Comparison of ENCODE assay signal across 9 cellular contexts in the genomic region with DNA sequence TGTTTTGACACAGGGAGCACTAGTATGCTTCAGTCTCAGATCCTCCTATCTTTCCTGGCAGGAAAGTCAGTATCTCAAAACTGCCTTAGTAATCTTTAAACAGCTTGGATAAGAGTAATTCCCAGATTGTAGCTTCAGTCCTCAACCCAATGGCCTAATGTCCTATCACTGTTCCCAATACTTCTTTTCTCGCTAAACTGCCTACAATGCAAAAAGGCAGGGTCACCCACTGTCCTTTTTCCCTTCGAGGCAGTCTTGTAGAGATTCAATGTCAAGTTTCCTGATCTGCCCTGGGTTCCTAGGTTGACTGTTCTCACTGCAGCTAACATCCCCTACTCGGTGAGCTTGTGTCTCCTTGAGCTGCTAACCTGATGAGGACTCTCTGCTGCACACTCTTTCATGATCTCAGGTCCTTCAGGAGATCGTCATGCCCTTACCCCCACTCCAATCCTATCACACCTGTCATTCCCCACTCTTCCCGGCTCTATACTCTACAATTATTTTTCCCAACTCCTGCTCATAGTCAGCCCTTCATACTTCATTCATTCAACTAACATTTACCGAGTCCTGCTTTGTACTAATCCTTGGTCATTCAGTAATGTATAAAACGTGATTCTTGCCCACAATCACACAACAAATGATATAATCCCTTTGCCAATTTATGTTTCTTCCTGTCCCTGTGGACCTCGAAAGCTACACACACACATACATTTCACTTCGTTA. TPM values are rescaled to one million over a fixed set of nuclear protein-coding genes. Genes with fewer than 3 reads are reported as not detected.
DNase-seq lines count a peak whose midpoint lies in the region; ATAC-seq, FAIRE-seq and TF ChIP-seq lines count a peak whose summit lies in the region.
"Had no signal": no experiment of that assay in that cellular context is flagged by ENCODE, and none has a peak within 500 bp of the region (broad histone marks: within the 10 kb centered on the region; RNA-seq: fewer than 3 reads in every experiment).

No MANE protein-coding gene starts in this region.

- no peaks in the 10 kb centered on the region for H3K9me1 ChIP-seq in K562 (ENCODE audit: control insufficient read depth, insufficient read depth, low read length)

- DNase-seq in A549 (ENCODE audit: low read depth in 1 of 2, low spot score in 1 of 2) (no peak), H9 (no peak), K562 (ENCODE audit: extremely low read depth in 1 of 4, low spot score in 3 of 4) (peak in 1 of 4 experiments; percentile 31), lung (ENCODE audit: low spot score) (no peak), SHP77 treated with DMSO at 0.1 percent for 48 hours (lab: John Stamatoyannopoulos, UW) (no peak), mucosa of gallbladder (ENCODE audit: low spot score) (no peak)
- no peak for DNase-seq in activated CD4-positive, alpha-beta T cell treated with anti-CD3 and anti-CD28 coated beads for 1 hour
- DNase-seq: activated naive CD4-positive, alpha-beta T cell treated with anti-CD3 and anti-CD28 coated beads, Interleukin-2, amount 50 U/mL, for 16 hours had no signal

- H3K27me3 Mint-ChIP-seq in H9 (ENCODE audit: low read depth) = no peaks in the 10 kb centered on the region

- TF ChIP-seq RAD21 in A549 (conservative IDR thresholded peaks at IDR 0.05 in 1 of 2, IDR thresholded peaks at IDR 0.05 in 1 of 2) (no peak), K562 (CRISPR knock-in tag; conservative IDR thresholded peaks at IDR 0.05 in 1 of 2, IDR thresholded peaks at IDR 0.05 in 1 of 2) (no peak)

- no peak overlapping the region for H2BK5ac ChIP-seq in H9 (ENCODE audit: insufficient read length, low read length)

- peaks cover 41% of the 10 kb centered on the region for H3K4me1 ChIP-seq in A549
- H3K4me1 ChIP-seq in H9 (ENCODE audit: insufficient read depth, low read length) = peaks cover 2% of the 10 kb centered on the region; the same call in 1 of the 2 replicates
- H3K4me1 ChIP-seq in K562 (replicated peaks in 1 of 2; ENCODE audit: control insufficient read depth in 2 of 2, insufficient read depth in 2 of 2, low read length in 2 of 2) = peaks cover 3 to 12% of the 10 kb centered on the region in 2 experiments; a peak in 3 of 5 replicates
- H3K4me1 ChIP-seq in lung (ENCODE audit: control insufficient read depth in 2 of 2, insufficient read depth in 2 of 2, low read length in 2 of 2) = peaks cover 3 to 13% of the 10 kb centered on the region in 2 donors

- H3K27me3 ChIP-seq in H9 (ENCODE audit: insufficient read depth, low read length) = no peaks in the 10 kb centered on the region
- no peaks in the 10 kb centered on the region for H3K27me3 ChIP-seq in K562 (ENCODE audit: control insufficient read depth in 2 of 2, insufficient read depth in 2 of 2, low read length in 2 of 2)
- H3K27me3 ChIP-seq in lung (ENCODE audit: control insufficient read depth, insufficient read depth) = no peaks in the 10 kb centered on the region

- H3K27ac ChIP-seq in A549 = peak overlapping the region; percentile 88 to 90
- H3K27ac ChIP-seq in H9 (ENCODE audit: insufficient read length, low read depth, low read length) = no peak overlapping the region
- H3K27ac ChIP-seq in K562 (ENCODE audit: extremely low read depth, low read depth, low read length) = peak overlapping the region; percentile 89
- peak overlapping the region in 1 of 2 donors; percentile 85 for H3K27ac ChIP-seq in lung (ENCODE audit: low read depth in 1 of 2, low read length in 1 of 2)

- H3T11ph ChIP-seq in H9 (ENCODE audit: low read length) = no peak overlapping the region

- no peak overlapping the region for H4K91ac ChIP-seq in H9 (ENCODE audit: insufficient read length, low read depth, low read length)

- no peak overlapping the region for H3K56ac ChIP-seq in H9 (ENCODE audit: insufficient read length, low read depth, low read length)

- no peak overlapping the region for H4K8ac ChIP-seq in H9 (replicated peaks; ENCODE audit: insufficient read length, low read depth, low read length)

- H3K4me1 Mint-ChIP-seq in H9 = peaks cover 3% of the 10 kb centered on the region in 2 experiments

- in situ Hi-C loops in K562 (cut with MboI) = no loop called here

- peaks cover 5% of the 10 kb centered on the region for H3K79me1 ChIP-seq in H9 (ENCODE audit: insufficient read depth, low read depth, low read length, poor library complexity, severe bottlenecking)

- H4K5ac ChIP-seq in H9 (ENCODE audit: insufficient read length, low read depth, low read length) = no peak overlapping the region

- H3K27ac Mint-ChIP-seq in H9 = no peak overlapping the region

- H3K4ac ChIP-seq in H9 (ENCODE audit: low read depth, low read length) = no peak overlapping the region

- H2AFZ ChIP-seq in H9 (ENCODE audit: low read length) (no peak overlapping the region), K562 (ENCODE audit: low read depth, low read length) (peak overlapping the region; percentile 79)

- H3K4me3 Mint-ChIP-seq in H9 = no peak overlapping the region

- no peak overlapping the region for H3K23ac ChIP-seq in H9 (ENCODE audit: insufficient read length, low read depth, low read length)

- TF ChIP-seq POLR2A in A549 (IDR thresholded peaks at IDR 0.05; ENCODE audit: low read length) (no peak), K562 (conservative IDR thresholded peaks at IDR 0.05) (no peak)

- no peak overlapping the region for H2BK120ac ChIP-seq in H9 (ENCODE audit: low read depth, low read length, poor library complexity, severe bottlenecking)

- no peak overlapping the region for H2BK15ac ChIP-seq in H9 (ENCODE audit: low read depth, low read length)

- TF ChIP-seq CTCF in A549 (IDR thresholded peaks at IDR 0.05) (no peak), H9 (conservative IDR thresholded peaks at IDR 0.05) (no peak), K562 (IDR thresholded peaks at IDR 0.05 in 2 of 3, conservative IDR thresholded peaks at IDR 0.05 in 1 of 3; ENCODE audit: insufficient read depth in 2 of 3, low read depth in 1 of 3, low read length in 3 of 3) (no peak), lung (IDR thresholded peaks at IDR 0.05; ENCODE audit: control extremely low read depth, extremely low read depth) (no peak)

- H3K79me2 ChIP-seq in H9 (ENCODE audit: insufficient read depth, low read length) (peaks cover 8% of the 10 kb centered on the region; the same call in 1 of the 2 replicates), K562 (ENCODE audit: control insufficient read depth, insufficient read depth, low read length) (peaks cover 60% of the 10 kb centered on the region)

- peaks cover 19% of the 10 kb centered on the region for H3K23me2 ChIP-seq in H9 (ENCODE audit: insufficient read length, low read depth, low read length, poor library complexity, severe bottlenecking)

- BruUV-seq in K562 (replicated peaks; lab: Mats Ljungman, UMichigan) = no TSS peak

- intact Hi-C loops in K562 (cut with micrococcal nuclease) = loop anchor here (5.0 kb wide), 1 partner anchor 188 kb away; a partner anchor contains a TSS

- peak overlapping the region; percentile 68 for H3K9ac ChIP-seq in H9 (ENCODE audit: extremely low read depth, insufficient read length, low read length)
- peak overlapping the region; percentile 86 to 90 for H3K9ac ChIP-seq in K562 (ENCODE audit: insufficient read depth in 1 of 2, low read depth in 2 of 2, low read length in 2 of 2)

- no peak overlapping the region for H3K18ac ChIP-seq in H9 (ENCODE audit: insufficient read length, low read depth, low read length)

- WGBS in A549 (ENCODE audit: missing lambda C conversion rate) = 10% methylated on average over 9 of the region's 9 CpGs
- no CpG with 5 or more reads among the region's 9 CpGs for WGBS in H9 (ENCODE audit: extremely low coverage, insufficient read length, low lambda C conversion rate)
- under 1% methylated on average over 9 of the region's 9 CpGs for WGBS in K562 (ENCODE audit: insufficient coverage, low coverage, missing lambda C conversion rate)
- 12 to 13% methylated on average over 9 of the region's 9 CpGs for WGBS in lung, 2 donors

- H4K20me1 ChIP-seq in H9 (ENCODE audit: control insufficient read depth, insufficient read depth, insufficient read length) (no peaks in the 10 kb centered on the region), K562 (replicated peaks; ENCODE audit: control insufficient read depth, insufficient read depth, low read length) (peaks cover 4% of the 10 kb centered on the region; the same call in 1 of the 2 replicates)

- CTCF ChIA-PET in A549 (lab: Yijun Ruan, JAX) (interaction anchor here (0.8 to 2.1 kb wide), 10 partner anchors 9 to 274 kb away, joined by 3 to 7 read pairs (median 4); a partner anchor contains a TSS), K562 (lab: Yijun Ruan, JAX; ENCODE audit: low intra/inter-chr PET ratio) (no interaction called here)

- H2BK12ac ChIP-seq in H9 (ENCODE audit: insufficient read length, low read depth, low read length) = no peak overlapping the region

- H3K4me2 ChIP-seq in A549 (peak overlapping the region; percentile 98), H9 (ENCODE audit: insufficient read depth, insufficient read length, low read length) (peak overlapping the region; percentile 98), K562 (ENCODE audit: insufficient read depth, low read length) (peak overlapping the region; percentile 96)

- H3K9me3 ChIP-seq in A549 (no peaks in the 10 kb centered on the region), H9 (ENCODE audit: control insufficient read depth, low read depth, low read length) (no peaks in the 10 kb centered on the region), K562 (replicated peaks; ENCODE audit: control insufficient read depth, insufficient read depth, low read depth, low read length) (no peaks in the 10 kb centered on the region), lung (ENCODE audit: control insufficient read depth in 2 of 2, insufficient read depth in 1 of 2, low read length in 1 of 2) (no peaks in the 10 kb centered on the region)

- POLR2A ChIA-PET in A549 (lab: Yijun Ruan, JAX) = interaction anchor here (1.4 to 1.6 kb wide), 3 partner anchors 31 to 187 kb away, joined by 3 to 6 read pairs (median 4); a partner anchor contains a TSS
- POLR2A ChIA-PET in K562 (lab: Yijun Ruan, JAX) = interaction anchor here (0.7 to 1.6 kb wide), 6 partner anchors 8 to 1552 kb away, joined by 3 to 9 read pairs (median 4); no protein-coding TSS in a partner anchor

- H3K36me3 ChIP-seq in K562 (ENCODE audit: control insufficient read depth, insufficient read depth, low read length) (peaks cover 41% of the 10 kb centered on the region), lung (ENCODE audit: control insufficient read depth in 2 of 2, insufficient read depth in 2 of 2, low read length in 2 of 2) (no peaks in the 10 kb centered on the region)

- H3K9me3 Mint-ChIP-seq in H9 = no peaks in the 10 kb centered on the region

- H3K4me3 ChIP-seq in A549 (peak overlapping the region; percentile 81), K562 (peak overlapping the region; percentile 62), lung (peak overlapping the region; percentile 77)

- no peak overlapping the region for H2AK5ac ChIP-seq in H9 (ENCODE audit: insufficient read length, low read length)

- no peak for FAIRE-seq in A549 (lab: Jason Lieb, UNC)
- FAIRE-seq in K562 (lab: Jason Lieb, UNC) = no peak

- no peak for ATAC-seq in A549
- ATAC-seq in K562 = no peak
- no peak for ATAC-seq in lung (ENCODE audit: insufficient read depth, low FRiP score)
- no peak for ATAC-seq in HG03039 (IDR thresholded peaks at IDR 0.05; ENCODE audit: unreplicated experiment)

- no peak overlapping the region for H3K14ac ChIP-seq in H9 (ENCODE audit: insufficient read depth, low read length)

- no peak for TF ChIP-seq EP300 in A549 (IDR thresholded peaks at IDR 0.05)
- no peak for TF ChIP-seq EP300 in K562 (IDR thresholded peaks at IDR 0.05; ENCODE audit: low read length)

- no peak overlapping the region for H2BK20ac ChIP-seq in H9 (ENCODE audit: low read depth, low read length, poor library complexity, severe bottlenecking)

- peaks cover 4 to 28% (median 22%) of the 10 kb centered on the region in 3 experiments; a peak in 6 of 7 replicates for H3K36me3 Mint-ChIP-seq in H9 (ENCODE audit: insufficient read depth in 1 of 3, low read depth in 3 of 3)

RNA-seq across cellular contexts. Expression of a gene that starts 0.9 kb away (rescaled TPM):
- 15.2 and 22.7 TPM in 2 replicates for polyA plus RNA-seq in A549 (2011; rRNA removed)
- 9.3 and 12.0 TPM in 2 replicates for polyA plus RNA-seq in A549 (2012; cell fraction: cytosol; rRNA removed)
- polyA plus RNA-seq in A549 (2012; cell fraction: nucleus; rRNA removed) = 17.1 and 19.9 TPM in 2 replicates
- polyA plus RNA-seq in A549 (2017; fragmentation: RNase III; extraction: RNeasy Plus Mini Kit Qiagen cat#74134 plus additional on column Dnase treatment) = 18.2 to 19.8 TPM (median 19.3 TPM) in 3 replicates
- 60.4 and 64.1 TPM in 2 replicates for polyA minus RNA-seq in A549 (2011; rRNA and poly(A)+ RNA removed)
- total RNA-seq in H9 (2021) = 22.0 and 25.9 TPM in 2 replicates
- total RNA-seq in K562 (2011; cell fraction: chromatin; rRNA removed; ENCODE audit: low replicate concordance) = 48.0 and 104 TPM in 2 replicates
- 16.0 and 24.7 TPM in 2 replicates for total RNA-seq in K562 (2011; cell fraction: nucleolus; rRNA removed)
- 30.5 and 41.8 TPM in 2 replicates for total RNA-seq in K562 (2011; cell fraction: nucleoplasm; rRNA removed)
- 10.9 and 13.9 TPM in 2 replicates for total RNA-seq in K562 (2014; rRNA removed)
- 11.1 and 13.0 TPM in 2 replicates for total RNA-seq in K562 (2014; rRNA removed; fragmentation: Illumina TruSeq; extraction: Trizol)
- total RNA-seq in K562 (2015; rRNA removed; fragmentation: Illumina TruSeq; extraction: Trizol) = 14.5 and 15.8 TPM in 2 replicates
- 17.6 and 18.5 TPM in 2 replicates for total RNA-seq in K562 (2021)
- polyA plus RNA-seq in K562 (2011; rRNA removed) = 15.2 and 15.8 TPM in 2 replicates
- 8.2 and 13.7 TPM in 2 replicates for polyA plus RNA-seq in K562 (2011; cell fraction: cytosol; rRNA removed)
- polyA plus RNA-seq in K562 (2011; cell fraction: nucleus; rRNA removed) = 14.6 and 33.1 TPM in 2 replicates
- 12.5 TPM in 2 replicates for polyA plus RNA-seq in K562 (2012)
- polyA plus RNA-seq in K562 (2014; fragmentation: Illumina TruSeq; extraction: Trizol) = 18.7 and 20.2 TPM in 2 replicates
- polyA plus RNA-seq in K562 (2014; fragmentation: Nextera tagmentation; extraction: Ambion mirVana) = 1 to 10 TPM; 4.4 to 5.1 TPM
- 15.4 and 15.8 TPM in 2 replicates for polyA plus RNA-seq in K562 (2014; rRNA removed)
- 33.0 and 34.9 TPM in 2 replicates for polyA minus RNA-seq in K562 (2011; rRNA and poly(A)+ RNA removed)
- 12.7 and 14.6 TPM in 2 replicates for polyA minus RNA-seq in K562 (2011; cell fraction: cytosol; rRNA and poly(A)+ RNA removed)
- 26.7 and 29.8 TPM in 2 replicates for polyA minus RNA-seq in K562 (2011; cell fraction: nucleus; rRNA and poly(A)+ RNA removed)
- total RNA-seq in lung = 10 to 100 TPM; 27.8 to 31.3 TPM
- 10 to 100 TPM; 10.2 to 13.7 TPM for polyA plus RNA-seq in lung
- 24.8 TPM for total RNA-seq in mucosa of gallbladder

RNA-seq across cellular contexts. Expression of a gene that starts 1.2 kb away (rescaled TPM):
- polyA plus RNA-seq in A549 (2011; rRNA removed) = 69.2 and 82.6 TPM in 2 replicates
- 69.1 and 92.7 TPM in 2 replicates for polyA plus RNA-seq in A549 (2012; cell fraction: cytosol; rRNA removed)
- polyA plus RNA-seq in A549 (2012; cell fraction: nucleus; rRNA removed) = 114 and 127 TPM in 2 replicates
- polyA plus RNA-seq in A549 (2017; fragmentation: RNase III; extraction: RNeasy Plus Mini Kit Qiagen cat#74134 plus additional on column Dnase treatment) = 82.2 to 89.8 TPM (median 85.7 TPM) in 3 replicates
- polyA minus RNA-seq in A549 (2011; rRNA and poly(A)+ RNA removed) = 62.2 and 63.0 TPM in 2 replicates
- 39.4 and 40.7 TPM in 2 replicates for total RNA-seq in H9 (2021)
- total RNA-seq in K562 (2011; cell fraction: chromatin; rRNA removed; ENCODE audit: low replicate concordance) = 76.3 and 104 TPM in 2 replicates
- 63.9 and 70.7 TPM in 2 replicates for total RNA-seq in K562 (2011; cell fraction: nucleolus; rRNA removed)
- total RNA-seq in K562 (2011; cell fraction: nucleoplasm; rRNA removed) = 77.6 and 103 TPM in 2 replicates
- total RNA-seq in K562 (2014; rRNA removed) = 37.6 and 59.6 TPM in 2 replicates
- 30.1 and 33.4 TPM in 2 replicates for total RNA-seq in K562 (2014; rRNA removed; fragmentation: Illumina TruSeq; extraction: Trizol)
- total RNA-seq in K562 (2015; rRNA removed; fragmentation: Illumina TruSeq; extraction: Trizol) = 42.3 and 45.7 TPM in 2 replicates
- total RNA-seq in K562 (2021) = 65.8 and 69.4 TPM in 2 replicates
- 52.5 and 89.2 TPM in 2 replicates for polyA plus RNA-seq in K562 (2011; rRNA removed)
- 96.5 and 108 TPM in 2 replicates for polyA plus RNA-seq in K562 (2011; cell fraction: cytosol; rRNA removed)
- 101 and 105 TPM in 2 replicates for polyA plus RNA-seq in K562 (2011; cell fraction: nucleus; rRNA removed)
- polyA plus RNA-seq in K562 (2012) = 47.4 and 51.6 TPM in 2 replicates
- 75.8 and 81.7 TPM in 2 replicates for polyA plus RNA-seq in K562 (2014; fragmentation: Illumina TruSeq; extraction: Trizol)
- polyA plus RNA-seq in K562 (2014; fragmentation: Nextera tagmentation; extraction: Ambion mirVana) = 10 to 100 TPM in 1 of 2 experiments, 1 to 10 TPM in 1; 9.8 to 24.1 TPM
- polyA plus RNA-seq in K562 (2014; rRNA removed) = 33.1 and 48.4 TPM in 2 replicates
- polyA minus RNA-seq in K562 (2011; rRNA and poly(A)+ RNA removed) = 52.9 and 57.0 TPM in 2 replicates
- polyA minus RNA-seq in K562 (2011; cell fraction: cytosol; rRNA and poly(A)+ RNA removed) = 66.0 and 73.1 TPM in 2 replicates
- 90.7 and 144 TPM in 2 replicates for polyA minus RNA-seq in K562 (2011; cell fraction: nucleus; rRNA and poly(A)+ RNA removed)
- 10 to 100 TPM; 34.6 to 37.7 TPM for total RNA-seq in lung
- 10 to 100 TPM; 22.4 to 24.9 TPM for polyA plus RNA-seq in lung
- 44.4 TPM for total RNA-seq in mucosa of gallbladder
